Comparison of ENCODE assay signal across 12 cellular contexts in genomic region chr20:60271597-60271996, GRCh38.
DNase-seq lines count a peak whose midpoint lies in the region; ATAC-seq and TF ChIP-seq lines count a peak whose summit lies in the region.
"Had no signal": no experiment of that assay in that cellular context is flagged by ENCODE, and none has a peak within 500 bp of the region (broad histone marks: within the 10 kb centered on the region; RNA-seq: fewer than 3 reads in every experiment).

No MANE protein-coding gene starts in this region.

- no TSS peak for BruUV-seq in MCF 10A (replicated peaks; lab: Mats Ljungman, UMichigan)

- H3K36me3 Mint-ChIP-seq in MCF 10A (ENCODE audit: insufficient read depth, unreplicated experiment) = no peaks in the 10 kb centered on the region

- ATAC-seq in RWPE2 (ENCODE audit: low read depth) (peak; percentile 62), foreskin keratinocyte (peak; percentile 29), GM19397 (IDR thresholded peaks at IDR 0.05; ENCODE audit: unreplicated experiment) (no peak), GM21529 (IDR thresholded peaks at IDR 0.05; ENCODE audit: unreplicated experiment) (no peak), GM18907 (IDR thresholded peaks at IDR 0.05; ENCODE audit: unreplicated experiment) (no peak)
- ATAC-seq: stimulated activated naive CD8-positive, alpha-beta T cell treated with anti-CD3 and anti-CD28 coated beads, Interleukin-15, Interleukin-2, amounts not matched to agents 100 U/mL and 50 U/mL, for 24 hours had no signal

- H3K27ac Mint-ChIP-seq in MCF 10A (ENCODE audit: low read depth, unreplicated experiment) = no peak overlapping the region

- WGBS in suprapubic skin = 20% methylated on average over 2 of the region's 2 CpGs

- H3K4me1 ChIP-seq in breast epithelium (no peaks in the 10 kb centered on the region), RWPE2 (ENCODE audit: insufficient read depth, poor library complexity, severe bottlenecking) (no peaks in the 10 kb centered on the region), foreskin keratinocyte (no peaks in the 10 kb centered on the region), suprapubic skin (peaks cover 3% of the 10 kb centered on the region)

- no peak overlapping the region for H3K27ac ChIP-seq in breast epithelium
- H3K27ac ChIP-seq in RWPE2 (ENCODE audit: poor library complexity, severe bottlenecking) = no peak overlapping the region
- H3K27ac ChIP-seq in foreskin keratinocyte = no peak overlapping the region
- H3K27ac ChIP-seq in suprapubic skin = no peak overlapping the region

- TF ChIP-seq EP300 in suprapubic skin (IDR thresholded peaks at IDR 0.05) = no peak

- TF ChIP-seq POLR2A in breast epithelium (IDR thresholded peaks at IDR 0.05) (no peak), suprapubic skin (IDR thresholded peaks at IDR 0.05) (no peak)

- intact Hi-C loops in MCF 10A (cut with micrococcal nuclease) (no loop called here), breast epithelium (cut with DNase I; ENCODE audit: low total_unique reads) (no loop called here)

- peaks cover 7% of the 10 kb centered on the region for H3K27me3 Mint-ChIP-seq in MCF 10A (ENCODE audit: insufficient read depth, unreplicated experiment)

- no peaks in the 10 kb centered on the region for H3K9me3 Mint-ChIP-seq in MCF 10A (ENCODE audit: unreplicated experiment)

- H3K4me3 ChIP-seq in breast epithelium (no peak overlapping the region), RWPE2 (ENCODE audit: severe bottlenecking) (no peak overlapping the region), suprapubic skin (no peak overlapping the region)

- TF ChIP-seq CTCF in MCF 10A (IDR thresholded peaks at IDR 0.05; ENCODE audit: unreplicated experiment) (peak; percentile 44), breast epithelium (IDR thresholded peaks at IDR 0.05) (peak in 1 of 3 donors; percentile 20), RWPE2 (IDR thresholded peaks at IDR 0.05; ENCODE audit: poor library complexity, severe bottlenecking) (peak; percentile 73), foreskin keratinocyte (conservative IDR thresholded peaks at IDR 0.05) (peak; percentile 38), suprapubic skin (IDR thresholded peaks at IDR 0.05) (no peak)

- no peaks in the 10 kb centered on the region for H3K9me3 ChIP-seq in breast epithelium
- H3K9me3 ChIP-seq in RWPE2 (ENCODE audit: severe bottlenecking) = no peaks in the 10 kb centered on the region
- no peaks in the 10 kb centered on the region for H3K9me3 ChIP-seq in suprapubic skin

- H3K4me1 Mint-ChIP-seq in MCF 10A (ENCODE audit: insufficient read depth, unreplicated experiment) = no peaks in the 10 kb centered on the region

- POLR2A ChIA-PET in MCF 10A (lab: Yijun Ruan, JAX) = interaction anchor here (0.6 kb wide), 1 partner anchor 330 kb away, joined by 3 read pairs; no protein-coding TSS in a partner anchor

- CTCF ChIA-PET in MCF 10A (lab: Yijun Ruan, JAX) = interaction anchor here (0.8 to 1.7 kb wide), 7 partner anchors 9 to 65 kb away, joined by 3 to 5 read pairs (median 3); no protein-coding TSS in a partner anchor

- H3K36me3 ChIP-seq in breast epithelium (no peaks in the 10 kb centered on the region), RWPE2 (ENCODE audit: low read depth) (no peaks in the 10 kb centered on the region), suprapubic skin (no peaks in the 10 kb centered on the region)

- H3K4me3 Mint-ChIP-seq in MCF 10A (ENCODE audit: unreplicated experiment) = no peak overlapping the region

- DNase-seq in MCF 10A (ENCODE audit: unreplicated experiment) (no peak), breast epithelium (ENCODE audit: low spot score in 2 of 2) (no peak), RWPE2 (ENCODE audit: low spot score) (no peak), foreskin keratinocyte (no peak), suprapubic skin (ENCODE audit: low spot score in 2 of 2) (no peak)
- DNase-seq: C1 segment of cervical spinal cord; midbrain; NCI-H2107; stimulated activated naive CD8-positive, alpha-beta T cell treated with anti-CD3 and anti-CD28 coated beads, Interleukin-15, Interleukin-2, amounts not matched to agents 100 U/mL and 50 U/mL, for 24 hours had no signal

- H3K27me3 ChIP-seq in breast epithelium = no peaks in the 10 kb centered on the region
- peaks cover 64% of the 10 kb centered on the region for H3K27me3 ChIP-seq in RWPE2 (ENCODE audit: insufficient read depth, poor library complexity, severe bottlenecking)
- H3K27me3 ChIP-seq in foreskin keratinocyte = peaks cover 24% of the 10 kb centered on the region
- peaks cover 21% of the 10 kb centered on the region for H3K27me3 ChIP-seq in suprapubic skin

Comparison
In these comparisons a context has a peak if more than half of its experiments do, and no peak if none do; other contexts are left out.
1. CTCF ChIP-seq: peak in MCF 10A (single experiment), RWPE2 (single experiment) and foreskin keratinocyte (single experiment); none in suprapubic skin (0 of 2).
2. ATAC-seq: peak in RWPE2 (single experiment) and foreskin keratinocyte (single experiment); none in GM19397 (single experiment), GM21529 (single experiment) and GM18907 (single experiment).